Comparison of ENCODE assay signal across 17 cellular contexts in the genomic region with DNA sequence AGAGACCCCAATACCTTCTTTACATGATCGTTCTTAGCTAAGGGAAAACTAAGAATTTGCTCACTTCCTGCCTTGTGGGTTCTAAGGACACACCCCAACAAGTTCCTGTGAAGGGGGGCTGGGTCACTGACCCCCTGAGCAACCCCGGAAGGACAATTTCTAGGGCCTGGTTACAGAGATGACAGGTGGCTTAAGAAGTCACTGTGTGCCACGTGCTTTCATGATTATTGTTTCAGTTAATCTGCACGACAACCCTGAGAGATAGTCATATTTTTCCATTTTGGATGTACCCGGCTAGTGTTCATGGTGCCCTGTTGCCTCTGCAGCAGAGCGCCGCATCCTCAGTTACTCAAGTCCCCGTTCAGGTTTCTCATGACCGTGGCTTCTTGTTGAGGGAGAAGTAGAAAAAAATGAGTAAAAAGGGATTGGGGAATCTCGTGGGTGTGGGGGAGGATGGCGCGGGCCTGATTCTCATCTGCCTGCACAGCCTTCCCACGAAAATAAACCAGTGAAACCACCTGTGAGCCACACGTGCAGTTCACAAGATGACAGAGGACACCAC.
A peak's percentile ranks its signal among the peaks of the same experiment; 100 is the strongest.
DNase-seq lines count a peak whose midpoint lies in the region; ATAC-seq, FAIRE-seq and TF ChIP-seq lines count a peak whose summit lies in the region.
"Had no signal": no experiment of that assay in that cellular context is flagged by ENCODE, and none has a peak within 500 bp of the region (broad histone marks: within the 10 kb centered on the region; RNA-seq: fewer than 3 reads in every experiment).

No MANE protein-coding gene starts in this region.

- peak; percentile 24 for DNase-seq in MV-4-11 (lab: John Stamatoyannopoulos, UW)
- no peak for DNase-seq in naive thymus-derived CD8-positive, alpha-beta T cell
- DNase-seq in stomach: no peak
- DNase-seq in AG08396 (ENCODE audit: low spot score): no peak
- DNase-seq in GM12891 (ENCODE audit: insufficient read length, low spot score): no peak
- no peak for DNase-seq in NCI-H1694 treated with DMSO at 0.1 percent for 48 hours (lab: John Stamatoyannopoulos, UW)
- DNase-seq: activated CD4-positive, alpha-beta T cell treated with anti-CD3 and anti-CD28 coated beads, Interleukin-2, amount 10 ng/mL, durations not matched to agents 7 days and 5 days; activated gamma-delta T cell treated with Interleukin-2 at 50 U/mL for 16 hours; islet precursor cell; KBM-7; NCI-H1105 treated with DMSO at 0.1 percent for 48 hours; NCI-H226; trophoblast cell had no signal

- H3K4me1 Mint-ChIP-seq in naive thymus-derived CD8-positive, alpha-beta T cell: peaks cover 0 to 13% (median 5%) of the 10 kb centered on the region in 4 donors
- H3K4me1 Mint-ChIP-seq: activated CD4-positive, alpha-beta T cell treated with anti-CD3 and anti-CD28 coated beads, Interleukin-2, amount 10 ng/mL, durations not matched to agents 7 days and 5 days had no signal

- H3K27ac ChIP-seq in cingulate gyrus (ENCODE audit: low read depth, low read length) (peak overlapping the region; percentile 89), stomach (peak overlapping the region in 4 of 5 donors; percentile 35 to 61 (median 45))

- H3K4me3 ChIP-seq in stomach: no peak overlapping the region
- H3K4me3 ChIP-seq: skin epidermis had no signal

- peaks cover 0 to 38% (median 11%) of the 10 kb centered on the region in 5 donors for H3K27me3 Mint-ChIP-seq in naive thymus-derived CD8-positive, alpha-beta T cell
- H3K27me3 Mint-ChIP-seq: activated CD4-positive, alpha-beta T cell treated with anti-CD3 and anti-CD28 coated beads, Interleukin-2, amount 10 ng/mL, durations not matched to agents 7 days and 5 days had no signal

- H3K4me1 ChIP-seq in stomach: no peaks in the 10 kb centered on the region

- FAIRE-seq in GM12891 (lab: Jason Lieb, UNC): no peak
- FAIRE-seq: TTC549 had no signal

- H3K36me3 Mint-ChIP-seq in naive thymus-derived CD8-positive, alpha-beta T cell: peaks cover 0 to 4% (median 2%) of the 10 kb centered on the region in 3 donors

- no peaks in the 10 kb centered on the region for H3K27me3 ChIP-seq in stomach

- peak overlapping the region; percentile 20 to 63 (median 46) for H3K4me3 Mint-ChIP-seq in naive thymus-derived CD8-positive, alpha-beta T cell
- H3K4me3 Mint-ChIP-seq: activated CD4-positive, alpha-beta T cell treated with anti-CD3 and anti-CD28 coated beads, Interleukin-2, amount 10 ng/mL, durations not matched to agents 7 days and 5 days had no signal

- H3K36me3 ChIP-seq in stomach: no peaks in the 10 kb centered on the region

- peak overlapping the region in 2 of 10 donors; percentile 33 to 65 for H3K27ac Mint-ChIP-seq in naive thymus-derived CD8-positive, alpha-beta T cell
- H3K27ac Mint-ChIP-seq: activated CD4-positive, alpha-beta T cell treated with anti-CD3 and anti-CD28 coated beads, Interleukin-2, amount 10 ng/mL, durations not matched to agents 7 days and 5 days had no signal

- POLR2A ChIA-PET in naive thymus-derived CD8-positive, alpha-beta T cell (lab: Charles Lee): no interaction called here

- ATAC-seq in naive thymus-derived CD8-positive, alpha-beta T cell: no peak
- ATAC-seq in HG03460 (IDR thresholded peaks at IDR 0.05; ENCODE audit: unreplicated experiment): no peak

- intact Hi-C loops in stomach (cut with DNase I; ENCODE audit: low total_unique reads): no loop called here

- H3K9me3 ChIP-seq in stomach: no peaks in the 10 kb centered on the region

- no peak for TF ChIP-seq POLR2A in stomach (IDR thresholded peaks at IDR 0.05)
- TF ChIP-seq POLR2A in GM12891 (IDR thresholded peaks at IDR 0.05; ENCODE audit: low read depth, low read length): no peak

- peaks cover 0 to 6% (median 0%) of the 10 kb centered on the region in 9 donors for H3K9me3 Mint-ChIP-seq in naive thymus-derived CD8-positive, alpha-beta T cell
- H3K9me3 Mint-ChIP-seq: activated CD4-positive, alpha-beta T cell treated with anti-CD3 and anti-CD28 coated beads, Interleukin-2, amount 10 ng/mL, durations not matched to agents 7 days and 5 days had no signal

- WGBS in stomach, 5 donors: 78 to 87% (median 82%) methylated on average over 14 of the region's 14 CpGs

- no peak for TF ChIP-seq EP300 in stomach (IDR thresholded peaks at IDR 0.05)

- TF ChIP-seq CTCF in stomach (IDR thresholded peaks at IDR 0.05): no peak

TF ChIP-seq in GM12891, 5 proteins besides CTCF, POLR2A, EP300 and RAD21:
- TF ChIP-seq SPI1 (IDR thresholded peaks at IDR 0.05; ENCODE audit: low read depth, low read length): no peak
- TF ChIP-seq POU2F2 (IDR thresholded peaks at IDR 0.05; ENCODE audit: low read depth, low read length): no peak
- no peak for TF ChIP-seq POLR2AphosphoS5 (IDR thresholded peaks at IDR 0.05; ENCODE audit: low read depth, low read length)
- no peak for TF ChIP-seq PAX5 (IDR thresholded peaks at IDR 0.05; ENCODE audit: insufficient read depth, low read length, severe bottlenecking)
- no peak for TF ChIP-seq TAF1 (IDR thresholded peaks at IDR 0.05; ENCODE audit: low read depth, low read length)
